In genomic region chr7:27822245-27822644, GRCh38 we compare ENCODE assay signal across 24 cellular contexts.
"Had no signal": no experiment of that assay in that cellular context is flagged by ENCODE, and none has a peak within 500 bp of the region (broad histone marks: within the 10 kb centered on the region; RNA-seq: fewer than 3 reads in every experiment).

No MANE protein-coding gene starts in this region.

- H3K27me3 Mint-ChIP-seq: naive thymus-derived CD8-positive, alpha-beta T cell; stimulated activated memory B cell treated with anti-CD40 and anti-IgM and Interleukin-4, amounts not matched to agents 10 μg/mL and 1 μg/mL and 100 μg/mL, for 72 hours; stimulated activated naive CD8-positive, alpha-beta T cell treated with anti-CD3 and anti-CD28 coated beads, Interleukin-15, amount 100 ng/mL, for 72 hours had no signal

- H3K4me3 ChIP-seq: coronary artery, heart left ventricle, mucosa of descending colon, psoas muscle, spleen, thoracic aorta, transverse colon had no signal

- H3K27ac ChIP-seq: coronary artery, heart left ventricle, neutrophil, psoas muscle, spleen, thoracic aorta, transverse colon had no signal

- DNase-seq: effector CD4-positive, alpha-beta T cell; endodermal cell; foreskin melanocyte; heart left ventricle; hypothalamus; kidney glomerular epithelial cell; mammary epithelial cell; mucosa of descending colon; naive thymus-derived CD8-positive, alpha-beta T cell; psoas muscle; retina; spleen; stimulated activated CD4-positive, alpha-beta T cell treated with anti-CD3 and anti-CD28 coated beads, Interleukin-15, amount 100 ng/mL, for 24 hours; stimulated activated CD4-positive, alpha-beta T cell treated with anti-CD3 and anti-CD28 coated beads, Interleukin-1b, Interleukin-23, amount 100 ng/mL, for 48 hours; stimulated activated CD4-positive, alpha-beta T cell treated with anti-CD3 and anti-CD28 coated beads, Interleukin-4, amount 100 ng/mL, for 24 hours; stimulated activated naive CD8-positive, alpha-beta T cell treated with anti-CD3 and anti-CD28 coated beads, Interleukin-15, amount 100 ng/mL, for 72 hours; substantia nigra; transverse colon had no signal

- H3K4me3 Mint-ChIP-seq: endodermal cell; naive thymus-derived CD8-positive, alpha-beta T cell; stimulated activated memory B cell treated with anti-CD40 and anti-IgM and Interleukin-4, amounts not matched to agents 10 μg/mL and 1 μg/mL and 100 μg/mL, for 72 hours; stimulated activated naive CD8-positive, alpha-beta T cell treated with anti-CD3 and anti-CD28 coated beads, Interleukin-15, amount 100 ng/mL, for 72 hours had no signal

- FAIRE-seq: islet of Langerhans had no signal

- H3K9me3 ChIP-seq: heart left ventricle, mucosa of descending colon, neutrophil, psoas muscle, spleen, thoracic aorta, transverse colon had no signal

- H3K9me3 Mint-ChIP-seq: endodermal cell; naive thymus-derived CD8-positive, alpha-beta T cell; stimulated activated memory B cell treated with anti-CD40 and anti-IgM and Interleukin-4, amounts not matched to agents 10 μg/mL and 1 μg/mL and 100 μg/mL, for 72 hours; stimulated activated naive CD8-positive, alpha-beta T cell treated with anti-CD3 and anti-CD28 coated beads, Interleukin-15, amount 100 ng/mL, for 72 hours had no signal

- ATAC-seq: heart left ventricle; mucosa of descending colon; naive thymus-derived CD8-positive, alpha-beta T cell; psoas muscle; sciatic nerve; stimulated activated memory B cell treated with anti-CD40 and anti-IgM and Interleukin-4, amounts not matched to agents 10 μg/mL and 1 μg/mL and 100 μg/mL, for 72 hours; stimulated activated naive CD8-positive, alpha-beta T cell treated with anti-CD3 and anti-CD28 coated beads, Interleukin-15, amount 100 ng/mL, for 72 hours had no signal

- H3K4me1 Mint-ChIP-seq: endodermal cell; naive thymus-derived CD8-positive, alpha-beta T cell; stimulated activated memory B cell treated with anti-CD40 and anti-IgM and Interleukin-4, amounts not matched to agents 10 μg/mL and 1 μg/mL and 100 μg/mL, for 72 hours; stimulated activated naive CD8-positive, alpha-beta T cell treated with anti-CD3 and anti-CD28 coated beads, Interleukin-15, amount 100 ng/mL, for 72 hours had no signal

- H3K4me1 ChIP-seq: psoas muscle, spleen, transverse colon had no signal

- H3K27me3 ChIP-seq: heart left ventricle, neutrophil, spleen, transverse colon had no signal

- H3K27ac Mint-ChIP-seq: endodermal cell; stimulated activated memory B cell treated with anti-CD40 and anti-IgM and Interleukin-4, amounts not matched to agents 10 μg/mL and 1 μg/mL and 100 μg/mL, for 72 hours; stimulated activated naive CD8-positive, alpha-beta T cell treated with anti-CD3 and anti-CD28 coated beads, Interleukin-15, amount 100 ng/mL, for 72 hours had no signal
